Comparison of ENCODE assay signal across 17 cellular contexts in genomic region chr3:42509111-42509510, GRCh38.
"Had no signal": no experiment of that assay in that cellular context is flagged by ENCODE, and none has a peak within 500 bp of the region (broad histone marks: within the 10 kb centered on the region; RNA-seq: fewer than 3 reads in every experiment).

No MANE protein-coding gene starts in this region.

- H3K27ac Mint-ChIP-seq: activated T-cell treated with anti-CD3 and anti-CD28 coated beads, Interleukin-2, amount 50 U/mL, for 72 hours; nephron had no signal

- H3K27ac ChIP-seq: cardiac muscle cell, gastroesophageal sphincter, psoas muscle, testis, uterus had no signal

- H3K4me3 ChIP-seq: cardiac muscle cell, colonic mucosa, gastroesophageal sphincter, lung, mucosa of descending colon, psoas muscle, testis, uterus had no signal

- H3K27me3 Mint-ChIP-seq: stimulated activated naive CD8-positive, alpha-beta T cell treated with anti-CD3 and anti-CD28 coated beads, Interleukin-15, amount 100 ng/mL, for 72 hours had no signal

- H3K9me3 ChIP-seq: colonic mucosa, gastroesophageal sphincter, mucosa of descending colon, psoas muscle, testis, uterus had no signal

- H3K4me1 ChIP-seq: gastroesophageal sphincter, psoas muscle, testis, uterus had no signal

- ATAC-seq: activated T-cell treated with anti-CD3 and anti-CD28 coated beads, Interleukin-2, amount 50 U/mL, for 72 hours; gastroesophageal sphincter; mucosa of descending colon; psoas muscle; stimulated activated naive CD8-positive, alpha-beta T cell treated with anti-CD3 and anti-CD28 coated beads, Interleukin-15, amount 100 ng/mL, for 72 hours had no signal

- H3K27me3 ChIP-seq: cardiac muscle cell, colonic mucosa, testis, uterus had no signal

- H3K4me1 Mint-ChIP-seq: nephron had no signal

- DNase-seq: activated naive CD4-positive, alpha-beta T cell treated with Interleukin-2 at 50 U/mL for 16 hours; activated T-cell treated with anti-CD3 and anti-CD28 coated beads, Interleukin-2, amount 50 U/mL, for 72 hours; colonic mucosa; effector CD8-positive, alpha-beta T cell; occipital lobe; stimulated activated CD4-positive, alpha-beta T cell treated with anti-CD3 and anti-CD28 coated beads, Interleukin-15, amount 100 ng/mL, for 24 hours; stimulated activated CD4-positive, alpha-beta T cell treated with anti-CD3 and anti-CD28 coated beads, Interleukin-4, amount 100 ng/mL, for 24 hours; stimulated activated naive CD8-positive, alpha-beta T cell treated with anti-CD3 and anti-CD28 coated beads, Interleukin-15, amount 100 ng/mL, for 72 hours; T-helper 2 cell; testis; uterus had no signal

- H3K36me3 ChIP-seq: cardiac muscle cell, colonic mucosa, gastroesophageal sphincter, uterus had no signal

- H3K4me3 Mint-ChIP-seq: activated T-cell treated with anti-CD3 and anti-CD28 coated beads, Interleukin-2, amount 50 U/mL, for 72 hours; nephron had no signal

- H3K9me3 Mint-ChIP-seq: activated T-cell treated with anti-CD3 and anti-CD28 coated beads, Interleukin-2, amount 50 U/mL, for 72 hours; nephron; stimulated activated naive CD8-positive, alpha-beta T cell treated with anti-CD3 and anti-CD28 coated beads, Interleukin-15, amount 100 ng/mL, for 72 hours had no signal
